ENCODE assay signal across 8 cellular contexts in genomic region chr12:110689601-110690430, GRCh38. TPM values are rescaled to one million over a fixed set of nuclear protein-coding genes. Genes with fewer than 3 reads are reported as not detected.
DNase-seq lines count a peak whose midpoint lies in the region; ATAC-seq, FAIRE-seq and TF ChIP-seq lines count a peak whose summit lies in the region.

No MANE protein-coding gene starts in this region.

- peak overlapping the region; percentile 2 to 83 for H3K27ac ChIP-seq in lung (ENCODE audit: low read depth in 1 of 2, low read length in 1 of 2)

- DNase-seq in GM10266 (ENCODE audit: extremely low spot score) (peak; percentile 82), T-helper 17 cell (peak in 2 of 3 donors; percentile 29 to 32), bronchial epithelial cell (ENCODE audit: low read depth) (peak; percentile 37), lung (ENCODE audit: low spot score) (no peak), ACHN (no peak), NCI-H128 (lab: John Stamatoyannopoulos, UW; ENCODE audit: unreplicated experiment) (no peak)
- DNase-seq in stimulated activated naive CD4-positive, alpha-beta T cell (lab: John Stamatoyannopoulos, UW), result peak in 4 of 6 experiments; percentile 28 to 53 (median 46)

- H3K36me3 Mint-ChIP-seq in T-helper 17 cell (ENCODE audit: low read depth), result peaks cover 7% of the 10 kb centered on the region

- peaks cover 0 to 12% of the 10 kb centered on the region in 2 donors for H3K4me1 ChIP-seq in lung (ENCODE audit: control insufficient read depth in 2 of 2, insufficient read depth in 2 of 2, low read length in 2 of 2)

- WGBS in lung, 2 donors, result 16 to 20% methylated on average over 20 of the region's 20 CpGs

- TF ChIP-seq CTCF in GM10266 (IDR thresholded peaks at IDR 0.05; ENCODE audit: control insufficient read depth, insufficient read depth, low read depth, missing control alignments), result no peak
- no peak for TF ChIP-seq CTCF in bronchial epithelial cell (IDR thresholded peaks at IDR 0.05; ENCODE audit: insufficient read depth, low read length, severe bottlenecking)
- TF ChIP-seq CTCF in lung (IDR thresholded peaks at IDR 0.05; ENCODE audit: control extremely low read depth, extremely low read depth), result no peak

- ATAC-seq in HG02759 (IDR thresholded peaks at IDR 0.05; ENCODE audit: unreplicated experiment) (peak; percentile 64), T-helper 17 cell (peak; percentile 74), lung (ENCODE audit: insufficient read depth, low FRiP score) (peak; percentile 48)

- H3K4me1 Mint-ChIP-seq in T-helper 17 cell, result peaks cover 23% of the 10 kb centered on the region

- H3K4me3 ChIP-seq in bronchial epithelial cell (ENCODE audit: low read depth, low read length), result peak overlapping the region; percentile 37
- H3K4me3 ChIP-seq in lung, result peak overlapping the region; percentile 23

- H3K36me3 ChIP-seq in bronchial epithelial cell (ENCODE audit: control insufficient read depth, insufficient read depth, low read length) (no peaks in the 10 kb centered on the region), lung (ENCODE audit: control insufficient read depth in 2 of 2, insufficient read depth in 2 of 2, low read length in 2 of 2) (no peaks in the 10 kb centered on the region)

- H3K9me3 ChIP-seq in T-helper 17 cell (ENCODE audit: control insufficient read depth, low read length, poor library complexity, severe bottlenecking) (no peaks in the 10 kb centered on the region), lung (ENCODE audit: control insufficient read depth in 2 of 2, insufficient read depth in 1 of 2, low read length in 1 of 2) (no peaks in the 10 kb centered on the region)

- peak overlapping the region; percentile 95 for H3K4me3 Mint-ChIP-seq in T-helper 17 cell

- peak overlapping the region; percentile 87 for H3K27ac Mint-ChIP-seq in T-helper 17 cell

- FAIRE-seq in bronchial epithelial cell (lab: Jason Lieb, UNC), result no peak

- in situ Hi-C loops in ACHN (cut with HindIII; ENCODE audit: low pct_ligation_motif_present, low pct_unique_long_range_greater_than_20kb, low sequenced_read_pairs), result no loop called here

- peaks cover 8% of the 10 kb centered on the region for H3K27me3 Mint-ChIP-seq in T-helper 17 cell

- H3K27me3 ChIP-seq in bronchial epithelial cell (ENCODE audit: control insufficient read depth, insufficient read depth, low read length) (peaks cover 2% of the 10 kb centered on the region), lung (ENCODE audit: control insufficient read depth, insufficient read depth) (no peaks in the 10 kb centered on the region)

RNA-seq across cellular contexts. Expression of gene HVCN1, which starts 0.9 kb away (rescaled TPM):
- total RNA-seq in T-helper 17 cell, result 1 to 10 TPM; 4.6 to 8.8 TPM
- total RNA-seq in bronchial epithelial cell, result 0.53 and 0.77 TPM in 2 replicates
- total RNA-seq in lung, result 10 to 100 TPM in 1 of 2 donors, 1 to 10 TPM in 1; 9.2 to 12.4 TPM
- 10 to 100 TPM in 1 of 2 donors, 1 to 10 TPM in 1; 9.1 to 16.7 TPM for polyA plus RNA-seq in lung

RNA-seq across cellular contexts. Expression of gene PPP1CC, which starts 52.9 kb away (rescaled TPM):
- total RNA-seq in T-helper 17 cell (100 to 1,000 TPM; 140 to 149 TPM), bronchial epithelial cell (42.8 and 86.6 TPM in 2 replicates), lung (100 to 1,000 TPM in 1 of 2 donors, 10 to 100 TPM in 1; 84.5 to 124 TPM)
- polyA plus RNA-seq in lung, result 10 to 100 TPM; 56.2 to 60.2 TPM

Comparison
In these comparisons a context has a peak if more than half of its experiments do, and no peak if none do; other contexts are left out.
1. DNase-seq: peak in GM10266 (single experiment), T-helper 17 cell (2 of 3), bronchial epithelial cell (single experiment) and stimulated activated naive CD4-positive, alpha-beta T cell (4 of 6); none in lung (single experiment), ACHN (single experiment) and NCI-H128 (single experiment).
2. Peak in every context shown above with its lines, with median percentiles within 50 percentile points of each other: ATAC-seq.